Comparison of ENCODE assay signal across 16 cellular contexts in the genomic region with DNA sequence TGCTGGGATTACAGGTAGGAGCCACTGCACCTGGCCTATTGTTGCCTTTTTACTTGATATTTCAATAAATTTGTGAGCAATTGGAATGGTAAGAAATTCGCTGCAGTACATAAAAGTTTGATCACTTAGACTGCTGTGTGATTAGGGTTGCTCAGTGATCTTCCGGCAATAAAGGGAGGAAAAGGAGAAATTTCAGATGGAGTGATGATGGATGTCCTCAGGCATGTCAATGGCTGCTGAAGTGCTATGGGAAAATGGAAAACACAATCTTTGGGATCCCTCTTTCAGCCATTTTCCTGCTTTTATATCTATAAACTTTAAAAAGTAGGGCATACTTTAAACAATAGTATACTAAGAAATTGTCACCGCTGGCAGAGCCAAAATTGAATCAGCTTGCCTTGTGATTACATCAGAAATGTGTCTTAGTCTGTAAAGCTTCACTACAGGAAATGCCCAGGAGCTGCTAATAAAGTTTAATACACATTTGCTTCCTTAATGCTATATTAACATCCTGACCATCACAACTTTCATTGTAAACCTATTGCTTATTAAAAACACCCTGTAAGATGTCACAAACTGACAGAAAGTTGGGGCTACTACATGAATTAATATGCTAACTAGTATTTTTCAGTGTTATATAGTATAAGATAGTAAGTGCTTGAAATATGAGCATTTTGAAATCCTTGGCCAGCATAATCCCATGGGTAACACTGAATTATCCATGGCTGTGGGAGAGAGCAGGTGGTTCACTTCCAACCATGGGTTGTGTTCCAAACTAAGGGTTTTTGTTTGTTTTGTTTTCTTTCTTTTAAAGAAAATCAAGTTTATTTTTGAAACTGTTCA. TPM values are rescaled to one million over a fixed set of nuclear protein-coding genes. Genes with fewer than 3 reads are reported as not detected.
DNase-seq lines count a peak whose midpoint lies in the region; ATAC-seq and TF ChIP-seq lines count a peak whose summit lies in the region.
"Had no signal": no experiment of that assay in that cellular context is flagged by ENCODE, and none has a peak within 500 bp of the region (broad histone marks: within the 10 kb centered on the region; RNA-seq: fewer than 3 reads in every experiment).

No MANE protein-coding gene starts in this region.

- H3K9me3 ChIP-seq in Karpas-422 (ENCODE audit: low read length) (no peaks in the 10 kb centered on the region), parathyroid adenoma (ENCODE audit: control insufficient read depth, low read length) (no peaks in the 10 kb centered on the region), WERI-Rb-1 (ENCODE audit: severe bottlenecking) (no peaks in the 10 kb centered on the region), colonic mucosa (no peaks in the 10 kb centered on the region)
- H3K9me3 ChIP-seq in CD4-positive, alpha-beta T cell (ENCODE audit: control insufficient read depth, low read length): no peaks in the 10 kb centered on the region

- no peaks in the 10 kb centered on the region for H3K27me3 Mint-ChIP-seq in Calu3 (ENCODE audit: unreplicated experiment)
- H3K27me3 Mint-ChIP-seq in CD4-positive, alpha-beta T cell: no peaks in the 10 kb centered on the region

- peak overlapping the region; percentile 21 for H3K27ac Mint-ChIP-seq in Calu3 (ENCODE audit: unreplicated experiment)
- H3K27ac Mint-ChIP-seq in CD4-positive, alpha-beta T cell: no peak overlapping the region
- H3K27ac Mint-ChIP-seq: CD8-positive, alpha-beta T cell had no signal

- peaks cover 25% of the 10 kb centered on the region for H3K4me1 Mint-ChIP-seq in Calu3 (ENCODE audit: low read depth, unreplicated experiment)
- peaks cover 20% of the 10 kb centered on the region for H3K4me1 Mint-ChIP-seq in CD4-positive, alpha-beta T cell (ENCODE audit: low read depth)

- H3K4me2 ChIP-seq in Karpas-422 (ENCODE audit: low read depth, low read length, poor library complexity, severe bottlenecking): peak overlapping the region; percentile 56
- peak overlapping the region; percentile 22 for H3K4me2 ChIP-seq in parathyroid adenoma (ENCODE audit: low read length)

- H4K20me1 ChIP-seq in Karpas-422 (ENCODE audit: insufficient read depth, low read depth, low read length): no peaks in the 10 kb centered on the region

- no peak for TF ChIP-seq CTCF in Calu3 (IDR thresholded peaks at IDR 0.05; ENCODE audit: unreplicated experiment)
- no peak for TF ChIP-seq CTCF in parathyroid adenoma (IDR thresholded peaks at IDR 0.05)
- no peak for TF ChIP-seq CTCF in CD4-positive, alpha-beta T cell (IDR thresholded peaks at IDR 0.05)
- no peak for TF ChIP-seq CTCF in WERI-Rb-1 (IDR thresholded peaks at IDR 0.05; ENCODE audit: low read depth, low read length)
- no peak for TF ChIP-seq CTCF in colonic mucosa (IDR thresholded peaks at IDR 0.05)

- DNase-seq in Calu3 (no peak), Karpas-422 (no peak), dedifferentiated amniotic fluid mesenchymal stem cell (ENCODE audit: extremely low spot score) (peak; percentile 63), WERI-Rb-1 (no peak), colonic mucosa (no peak)
- no peak for DNase-seq in CD4-positive, alpha-beta T cell
- DNase-seq: activated CD4-positive, alpha-beta T cell treated with anti-CD3 and anti-CD28 coated beads, Interleukin-2, amount 50 U/mL, for 4 hours; activated effector memory CD4-positive, alpha-beta T cell treated with Interleukin-2 at 50 U/mL for 16 hours; CD8-positive, alpha-beta T cell; NCI-H2227 treated with DMSO at 0.1 percent for 48 hours; retina; stimulated activated naive CD4-positive, alpha-beta T cell treated with Interleukin-2 at 50 U/mL for 16 hours had no signal

- H3K27ac ChIP-seq in Karpas-422 (ENCODE audit: low read length): no peak overlapping the region
- peak overlapping the region; percentile 96 for H3K27ac ChIP-seq in parathyroid adenoma
- no peak overlapping the region for H3K27ac ChIP-seq in CD4-positive, alpha-beta T cell (ENCODE audit: low read depth, low read length)
- H3K27ac ChIP-seq in WERI-Rb-1: no peak overlapping the region
- H3K27ac ChIP-seq in colonic mucosa: no peak overlapping the region

- H3K9ac ChIP-seq in Karpas-422 (ENCODE audit: low read length) (no peak overlapping the region), parathyroid adenoma (no peak overlapping the region), colonic mucosa (ENCODE audit: low read depth in 2 of 2, low read length in 2 of 2) (no peak overlapping the region)

- H3K27me3 ChIP-seq in Karpas-422 (ENCODE audit: low read length) (no peaks in the 10 kb centered on the region), parathyroid adenoma (ENCODE audit: control insufficient read depth, insufficient read depth, low read length) (no peaks in the 10 kb centered on the region), WERI-Rb-1 (ENCODE audit: insufficient read depth, low read depth, severe bottlenecking) (no peaks in the 10 kb centered on the region), colonic mucosa (no peaks in the 10 kb centered on the region)
- H3K27me3 ChIP-seq in CD4-positive, alpha-beta T cell (ENCODE audit: control insufficient read depth, insufficient read depth, low read length): no peaks in the 10 kb centered on the region

- CTCF ChIA-PET in Calu3 (lab: Charles Lee): no interaction called here
- CTCF ChIA-PET in CD4-positive, alpha-beta T cell (lab: Charles Lee): no interaction called here

- H3K4me1 ChIP-seq in Karpas-422 (ENCODE audit: low read length): peaks cover 27% of the 10 kb centered on the region
- peaks cover 45% of the 10 kb centered on the region for H3K4me1 ChIP-seq in parathyroid adenoma
- H3K4me1 ChIP-seq in colonic mucosa: no peaks in the 10 kb centered on the region

- intact Hi-C loops in Calu3 (cut with micrococcal nuclease; ENCODE audit: unreplicated experiment): no loop called here
- intact Hi-C loops in CD4-positive, alpha-beta T cell (cut with DNase I, micrococcal nuclease): loop anchor here (10.0 kb wide), 2 partner anchors 403 to 1033 kb away; no protein-coding TSS in a partner anchor
- intact Hi-C loops in colonic mucosa (cut with DNase I): no loop called here

- no peaks in the 10 kb centered on the region for H3K9me3 Mint-ChIP-seq in Calu3 (ENCODE audit: low read depth, unreplicated experiment)
- H3K9me3 Mint-ChIP-seq in CD4-positive, alpha-beta T cell: no peaks in the 10 kb centered on the region
- H3K9me3 Mint-ChIP-seq: CD8-positive, alpha-beta T cell had no signal

- no peak for ATAC-seq in CD4-positive, alpha-beta T cell (ENCODE audit: poor library complexity)
- no peak for ATAC-seq in GM21825 (IDR thresholded peaks at IDR 0.05; ENCODE audit: unreplicated experiment)
- ATAC-seq: CD8-positive, alpha-beta T cell; esophagus mucosa had no signal

- H3K36me3 Mint-ChIP-seq in Calu3 (ENCODE audit: insufficient read depth, unreplicated experiment): peaks cover 11% of the 10 kb centered on the region
- no peaks in the 10 kb centered on the region for H3K36me3 Mint-ChIP-seq in CD4-positive, alpha-beta T cell (ENCODE audit: low read depth)
- H3K36me3 Mint-ChIP-seq: CD8-positive, alpha-beta T cell had no signal

- no TSS peak for BruUV-seq in Calu3 (replicated peaks; lab: Mats Ljungman, UMichigan)

- H2AFZ ChIP-seq in Karpas-422 (ENCODE audit: low read length) (no peak overlapping the region), parathyroid adenoma (no peak overlapping the region)

- H3K79me2 ChIP-seq in Karpas-422 (ENCODE audit: low read length) (no peaks in the 10 kb centered on the region), parathyroid adenoma (no peaks in the 10 kb centered on the region)

- no peaks in the 10 kb centered on the region for H3K9me2 ChIP-seq in Karpas-422 (replicated peaks; ENCODE audit: insufficient read depth, low read length)

- H3K4me3 Mint-ChIP-seq in Calu3 (ENCODE audit: low read depth, unreplicated experiment): no peak overlapping the region
- no peak overlapping the region for H3K4me3 Mint-ChIP-seq in CD4-positive, alpha-beta T cell
- H3K4me3 Mint-ChIP-seq: CD8-positive, alpha-beta T cell had no signal

- H3K36me3 ChIP-seq in Karpas-422 (ENCODE audit: insufficient read depth, low read length): no peaks in the 10 kb centered on the region
- no peaks in the 10 kb centered on the region for H3K36me3 ChIP-seq in parathyroid adenoma (ENCODE audit: control insufficient read depth, insufficient read depth, low read length)
- H3K36me3 ChIP-seq in WERI-Rb-1: no peaks in the 10 kb centered on the region
- H3K36me3 ChIP-seq in colonic mucosa: no peaks in the 10 kb centered on the region

- H3K4me3 ChIP-seq in Karpas-422 (ENCODE audit: low read length) (no peak overlapping the region), parathyroid adenoma (ENCODE audit: low read depth, low read length) (no peak overlapping the region), WERI-Rb-1 (ENCODE audit: low read depth, low read length) (no peak overlapping the region), colonic mucosa (no peak overlapping the region)

- POLR2A ChIA-PET in CD4-positive, alpha-beta T cell (lab: Charles Lee): interaction anchor here (0.6 to 1.0 kb wide), 2 partner anchors 15 to 39 kb away, joined by 3 read pairs; no protein-coding TSS in a partner anchor

RNA-seq across cellular contexts. Expression of gene FBXL14, which starts 13.8 kb away (rescaled TPM):
- total RNA-seq in Calu3 (2022) (19.4 and 20.1 TPM in 2 replicates), colonic mucosa (10 to 100 TPM; 32.3 to 37.4 TPM)
- 29.0 and 62.5 TPM in 2 replicates for total RNA-seq in Karpas-422 (2014; rRNA removed; shearing (Covaris generic); ENCODE audit: low replicate concordance)
- 10 to 100 TPM; 32.3 to 33.6 TPM for total RNA-seq in CD4-positive, alpha-beta T cell

RNA-seq across cellular contexts. Expression of gene WNT5B, which starts 20.9 kb away (rescaled TPM):
- total RNA-seq in Calu3 (2022) (0.24 TPM in 1 of 2 replicates, not detected in the other), colonic mucosa (1 to 10 TPM; 1.5 to 5.9 TPM)
- not detected in 2 replicates for total RNA-seq in Karpas-422 (2014; rRNA removed; shearing (Covaris generic); ENCODE audit: low replicate concordance)
- not detected for total RNA-seq in CD4-positive, alpha-beta T cell
- total RNA-seq: CD8-positive, alpha-beta T cell; mononuclear cell had no signal

Comparison
In these comparisons a context has a peak if more than half of its experiments do, and no peak if none do; other contexts are left out.
1. intact Hi-C loops: an anchor here in CD4-positive, alpha-beta T cell (10.0 kb wide); none called in Calu3 and colonic mucosa.